Comparison of ENCODE assay signal across 9 cellular contexts in the genomic region with DNA sequence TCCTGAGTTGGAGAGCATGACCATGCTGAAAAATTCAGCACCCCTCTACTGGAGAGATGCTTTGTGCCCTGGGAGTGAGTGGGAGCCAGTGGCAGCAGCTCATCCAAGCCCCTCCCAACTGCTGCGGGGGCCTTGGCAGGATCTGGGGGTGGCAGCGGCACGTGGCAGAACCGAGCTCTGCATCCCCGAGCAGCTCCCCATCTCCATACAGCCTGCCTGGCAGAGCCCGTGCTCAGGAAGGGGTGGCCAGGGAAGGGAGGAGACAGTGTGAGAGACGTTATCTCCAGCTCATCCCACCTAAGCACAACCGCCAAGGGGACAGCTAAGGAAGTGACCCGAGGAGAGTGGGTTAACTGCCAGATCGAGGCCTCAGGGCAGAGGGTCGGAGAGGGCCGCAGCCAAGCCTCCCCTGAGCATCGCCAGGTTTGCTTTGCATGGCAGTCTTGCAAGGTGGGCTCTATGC. TPM values are rescaled to one million over a fixed set of nuclear protein-coding genes. Genes with fewer than 3 reads are reported as not detected.
DNase-seq lines count a peak whose midpoint lies in the region; ATAC-seq and TF ChIP-seq lines count a peak whose summit lies in the region.
"Had no signal": no experiment of that assay in that cellular context is flagged by ENCODE, and none has a peak within 500 bp of the region (broad histone marks: within the 10 kb centered on the region; RNA-seq: fewer than 3 reads in every experiment).

No MANE protein-coding gene starts in this region.

- H3K27me3 Mint-ChIP-seq in neural crest cell (ENCODE audit: low read depth): no peaks in the 10 kb centered on the region

- intact Hi-C loops in colonic mucosa (cut with DNase I): loop anchor here (5.0 kb wide), 1 partner anchor 162 kb away; no protein-coding TSS in a partner anchor

- no peak overlapping the region for H3K4me3 Mint-ChIP-seq in neural crest cell

- peak overlapping the region; percentile 3; the same call in 1 of the 2 replicates for H3K4me2 ChIP-seq in OCI-LY1 (ENCODE audit: low read length)

- H3K4me3 ChIP-seq in OCI-LY1 (ENCODE audit: low read depth, low read length, poor library complexity, severe bottlenecking): no peak overlapping the region
- H3K4me3 ChIP-seq in colonic mucosa: no peak overlapping the region
- H3K4me3 ChIP-seq: cardiac muscle cell had no signal

- H3K9ac ChIP-seq in OCI-LY1 (ENCODE audit: low read length) (no peak overlapping the region; the same call in 1 of the 2 replicates), colonic mucosa (ENCODE audit: low read depth in 2 of 2, low read length in 2 of 2) (peak overlapping the region; percentile 75)

- no peak for DNase-seq in colonic mucosa
- no peak for DNase-seq in neural crest cell (ENCODE audit: low read depth, low spot score)
- DNase-seq in KG1 (lab: John Stamatoyannopoulos, UW): no peak
- no peak for DNase-seq in central memory CD4-positive, alpha-beta T cell
- DNase-seq in NCI-H510A (lab: John Stamatoyannopoulos, UW): no peak

- H3K9me3 ChIP-seq in OCI-LY1 (ENCODE audit: low read length) (no peaks in the 10 kb centered on the region), colonic mucosa (no peaks in the 10 kb centered on the region)

- no peaks in the 10 kb centered on the region for H3F3A ChIP-seq in OCI-LY1 (ENCODE audit: insufficient read depth, low read length)

- H3K36me3 ChIP-seq in OCI-LY1 (ENCODE audit: insufficient read depth, low read length): peaks cover 25% of the 10 kb centered on the region; the same call in 1 of the 2 replicates
- H3K36me3 ChIP-seq in colonic mucosa: peaks cover 5% of the 10 kb centered on the region
- H3K36me3 ChIP-seq: cardiac muscle cell had no signal

- H3K79me2 ChIP-seq in OCI-LY1 (ENCODE audit: insufficient read depth, low read length): peaks cover 56% of the 10 kb centered on the region

- peak overlapping the region; percentile 19 for H3K27ac Mint-ChIP-seq in neural crest cell (ENCODE audit: unreplicated experiment)

- TF ChIP-seq CTCF in 22Rv1 (IDR thresholded peaks at IDR 0.05) (no peak), OCI-LY1 (IDR thresholded peaks at IDR 0.05; ENCODE audit: low read length) (no peak), colonic mucosa (IDR thresholded peaks at IDR 0.05) (no peak), neural crest cell (conservative IDR thresholded peaks at IDR 0.05) (no peak)

- H4K20me1 ChIP-seq in OCI-LY1 (ENCODE audit: insufficient read depth, low read length): no peaks in the 10 kb centered on the region

- H3K27ac ChIP-seq in 22Rv1 (peak overlapping the region; percentile 77), OCI-LY1 (ENCODE audit: low read depth, low read length, poor library complexity, severe bottlenecking) (peak overlapping the region; percentile 34), colonic mucosa (peak overlapping the region; percentile 90)

- no peaks in the 10 kb centered on the region for H3K27me3 ChIP-seq in OCI-LY1 (ENCODE audit: insufficient read depth, low read length)
- no peaks in the 10 kb centered on the region for H3K27me3 ChIP-seq in colonic mucosa
- H3K27me3 ChIP-seq: cardiac muscle cell had no signal

- H3K36me3 Mint-ChIP-seq in neural crest cell (ENCODE audit: low read depth): no peaks in the 10 kb centered on the region

- no peaks in the 10 kb centered on the region for H3K9me2 ChIP-seq in OCI-LY1 (ENCODE audit: low read depth, low read length)

- no peak for ATAC-seq in GM19395 (IDR thresholded peaks at IDR 0.05; ENCODE audit: unreplicated experiment)

- peaks cover 33% of the 10 kb centered on the region for H3K4me1 ChIP-seq in OCI-LY1 (ENCODE audit: insufficient read depth, low read length, severe bottlenecking)
- H3K4me1 ChIP-seq in colonic mucosa: peaks cover 17% of the 10 kb centered on the region

- H3K9me3 Mint-ChIP-seq in neural crest cell: no peaks in the 10 kb centered on the region

- H3K4me1 Mint-ChIP-seq in neural crest cell: peaks cover 58% of the 10 kb centered on the region

- H2AFZ ChIP-seq in OCI-LY1 (ENCODE audit: low read length): no peak overlapping the region

RNA-seq across cellular contexts. Expression of a gene that starts 17.2 kb away (rescaled TPM):
- total RNA-seq in colonic mucosa (10 to 100 TPM; 25.7 to 38.9 TPM), neural crest cell (52.2 and 59.1 TPM in 2 replicates)

RNA-seq across cellular contexts. Expression of a gene that starts 24.3 kb away (rescaled TPM):
- total RNA-seq in colonic mucosa: under 1 TPM; 0.85 to 0.89 TPM
- 2.6 and 3.4 TPM in 2 replicates for total RNA-seq in neural crest cell

RNA-seq across cellular contexts. Expression of a gene that starts 25.9 kb away (rescaled TPM):
- total RNA-seq in colonic mucosa: 10 to 100 TPM; 72.2 to 95.9 TPM
- 53.5 and 71.1 TPM in 2 replicates for total RNA-seq in neural crest cell

RNA-seq across cellular contexts. Expression of a gene that starts 38.0 kb away (rescaled TPM):
- total RNA-seq in colonic mucosa: 10 to 100 TPM; 25.4 to 66.5 TPM
- total RNA-seq in neural crest cell: 12.6 and 14.5 TPM in 2 replicates

RNA-seq across cellular contexts. Expression of a gene that starts 55.5 kb away (rescaled TPM):
- total RNA-seq in colonic mucosa (100 to 1,000 TPM; 251 to 279 TPM), neural crest cell (25.4 and 27.4 TPM in 2 replicates)

Comparison
In these comparisons a context has a peak if more than half of its experiments do, and no peak if none do; other contexts are left out.
1. H3K27ac ChIP-seq: peak in every context shown above with its lines; median percentile 90 in colonic mucosa; 77 in 22Rv1; 34 in OCI-LY1.